ENCODE assay signal across 24 cellular contexts in the genomic region with DNA sequence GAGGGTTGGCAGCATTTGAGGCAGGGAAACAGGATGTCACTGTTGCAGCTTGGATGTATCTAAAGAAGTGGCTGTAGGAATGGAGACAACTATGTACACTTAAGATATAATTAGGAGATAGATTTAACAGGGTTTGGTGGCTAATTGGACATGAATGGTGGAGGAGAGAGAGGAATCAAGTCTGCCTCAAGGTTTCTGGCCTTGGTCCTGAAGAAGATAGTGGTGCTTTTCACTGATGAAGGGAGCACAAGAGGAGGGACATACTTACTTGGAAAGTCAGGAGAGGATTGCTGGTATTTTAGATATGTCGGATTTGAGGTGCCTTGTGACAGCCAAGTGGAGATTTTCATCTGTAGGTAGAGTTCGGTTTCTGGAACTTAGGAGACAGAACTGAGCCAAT.
DNase-seq lines count a peak whose midpoint lies in the region; ATAC-seq, FAIRE-seq and TF ChIP-seq lines count a peak whose summit lies in the region.
"Had no signal": no experiment of that assay in that cellular context is flagged by ENCODE, and none has a peak within 500 bp of the region (broad histone marks: within the 10 kb centered on the region; RNA-seq: fewer than 3 reads in every experiment).

No MANE protein-coding gene starts in this region.

- H3K9ac ChIP-seq in astrocyte (ENCODE audit: low read length) (no peak overlapping the region), fibroblast of lung (ENCODE audit: insufficient read depth, low read length) (no peak overlapping the region)

- H3K27ac Mint-ChIP-seq in astrocyte (ENCODE audit: unreplicated experiment), result no peak overlapping the region

- H3K9me3 ChIP-seq in cardiac muscle cell (ENCODE audit: low read depth) (no peaks in the 10 kb centered on the region), right atrium auricular region (no peaks in the 10 kb centered on the region), astrocyte (ENCODE audit: insufficient read depth, low read depth, low read length) (no peaks in the 10 kb centered on the region), fibroblast of lung (ENCODE audit: control insufficient read depth, insufficient read depth, low read depth, low read length) (no peaks in the 10 kb centered on the region), gastrocnemius medialis (no peaks in the 10 kb centered on the region)
- H3K9me3 ChIP-seq: BE2C had no signal

- H3K79me2 ChIP-seq in astrocyte (ENCODE audit: insufficient read depth, low read length) (no peaks in the 10 kb centered on the region), fibroblast of lung (ENCODE audit: control insufficient read depth, insufficient read depth, low read length) (no peaks in the 10 kb centered on the region)

- no peaks in the 10 kb centered on the region for H3K36me3 ChIP-seq in cardiac muscle cell
- no peaks in the 10 kb centered on the region for H3K36me3 ChIP-seq in right atrium auricular region
- H3K36me3 ChIP-seq in astrocyte (ENCODE audit: insufficient read depth, low read length), result no peaks in the 10 kb centered on the region
- H3K36me3 ChIP-seq in fibroblast of lung (ENCODE audit: control insufficient read depth, insufficient read depth, low read length), result no peaks in the 10 kb centered on the region
- no peaks in the 10 kb centered on the region for H3K36me3 ChIP-seq in gastrocnemius medialis
- H3K36me3 ChIP-seq: BE2C had no signal

- no peaks in the 10 kb centered on the region for H3K27me3 ChIP-seq in cardiac muscle cell
- no peaks in the 10 kb centered on the region for H3K27me3 ChIP-seq in right atrium auricular region
- no peaks in the 10 kb centered on the region for H3K27me3 ChIP-seq in astrocyte (ENCODE audit: insufficient read depth, low read length)
- H3K27me3 ChIP-seq in fibroblast of lung (ENCODE audit: control insufficient read depth, insufficient read depth, low read length), result no peaks in the 10 kb centered on the region
- H3K27me3 ChIP-seq in gastrocnemius medialis, result no peaks in the 10 kb centered on the region
- H3K27me3 ChIP-seq: BE2C had no signal

- no peaks in the 10 kb centered on the region for H3K27me3 Mint-ChIP-seq in astrocyte (ENCODE audit: low read depth, unreplicated experiment)
- peaks cover 2% of the 10 kb centered on the region for H3K27me3 Mint-ChIP-seq in activated T-cell treated with anti-CD3 and anti-CD28 coated beads, Interleukin-2, amount 50 U/mL, for 4 hours (ENCODE audit: low read depth)

- TF ChIP-seq POLR2A in gastrocnemius medialis (IDR thresholded peaks at IDR 0.05), result no peak

- TF ChIP-seq CTCF in cardiac muscle cell (IDR thresholded peaks at IDR 0.05; ENCODE audit: low read depth, low read length), result no peak
- TF ChIP-seq CTCF in right atrium auricular region (IDR thresholded peaks at IDR 0.05), result no peak
- TF ChIP-seq CTCF in astrocyte (IDR thresholded peaks at IDR 0.05; ENCODE audit: insufficient read depth, low read depth, low read length), result no peak
- TF ChIP-seq CTCF in fibroblast of lung (conservative IDR thresholded peaks at IDR 0.05 in 1 of 2, IDR thresholded peaks at IDR 0.05 in 1 of 2; ENCODE audit: low read depth in 1 of 2, low read length in 2 of 2), result no peak
- no peak for TF ChIP-seq CTCF in gastrocnemius medialis (IDR thresholded peaks at IDR 0.05 in 4 of 5, conservative IDR thresholded peaks at IDR 0.05 in 1 of 5)

- no peaks in the 10 kb centered on the region for H4K20me1 ChIP-seq in astrocyte (ENCODE audit: insufficient read depth, low read length)
- no peaks in the 10 kb centered on the region for H4K20me1 ChIP-seq in fibroblast of lung (ENCODE audit: control insufficient read depth, extremely low read depth, insufficient read depth, low read length)

- H3K4me3 ChIP-seq in cardiac muscle cell (no peak overlapping the region), right atrium auricular region (no peak overlapping the region), astrocyte (ENCODE audit: insufficient read depth, low read depth, low read length) (no peak overlapping the region), fibroblast of lung (replicated peaks in 1 of 4; ENCODE audit: control extremely low read depth in 1 of 4, insufficient read depth in 1 of 4, low read depth in 3 of 4, low read length in 4 of 4) (no peak overlapping the region), gastrocnemius medialis (no peak overlapping the region)

- no peaks in the 10 kb centered on the region for H3K9me3 Mint-ChIP-seq in astrocyte (ENCODE audit: unreplicated experiment)
- peaks cover 3% of the 10 kb centered on the region for H3K9me3 Mint-ChIP-seq in activated T-cell treated with anti-CD3 and anti-CD28 coated beads, Interleukin-2, amount 50 U/mL, for 4 hours

- H3K36me3 Mint-ChIP-seq in astrocyte (ENCODE audit: low read depth, unreplicated experiment), result no peaks in the 10 kb centered on the region
- no peaks in the 10 kb centered on the region for H3K36me3 Mint-ChIP-seq in activated T-cell treated with anti-CD3 and anti-CD28 coated beads, Interleukin-2, amount 50 U/mL, for 4 hours (ENCODE audit: insufficient read depth)

- no peaks in the 10 kb centered on the region for H3K4me1 ChIP-seq in cardiac muscle cell (ENCODE audit: low read depth)
- H3K4me1 ChIP-seq in right atrium auricular region, result no peaks in the 10 kb centered on the region
- no peaks in the 10 kb centered on the region for H3K4me1 ChIP-seq in astrocyte (ENCODE audit: insufficient read depth, low read length)
- H3K4me1 ChIP-seq in fibroblast of lung (ENCODE audit: control insufficient read depth, extremely low read depth, insufficient read depth, low read length), result no peaks in the 10 kb centered on the region
- no peaks in the 10 kb centered on the region for H3K4me1 ChIP-seq in gastrocnemius medialis
- H3K4me1 ChIP-seq: BE2C had no signal

- H3K4me1 Mint-ChIP-seq in astrocyte (ENCODE audit: low read depth, unreplicated experiment), result no peaks in the 10 kb centered on the region
- no peaks in the 10 kb centered on the region for H3K4me1 Mint-ChIP-seq in activated T-cell treated with anti-CD3 and anti-CD28 coated beads, Interleukin-2, amount 50 U/mL, for 4 hours (ENCODE audit: low read depth)

- H2AFZ ChIP-seq in astrocyte (ENCODE audit: low read depth, low read length) (no peak overlapping the region), fibroblast of lung (ENCODE audit: low read length) (no peak overlapping the region)

- no peak overlapping the region for H3K4me3 Mint-ChIP-seq in astrocyte (ENCODE audit: unreplicated experiment)
- H3K4me3 Mint-ChIP-seq in activated T-cell treated with anti-CD3 and anti-CD28 coated beads, Interleukin-2, amount 50 U/mL, for 4 hours, result no peak overlapping the region

- H3K27ac ChIP-seq in cardiac muscle cell (no peak overlapping the region), right atrium auricular region (no peak overlapping the region), astrocyte (ENCODE audit: low read depth, low read length) (no peak overlapping the region), fibroblast of lung (ENCODE audit: insufficient read depth, low read length) (no peak overlapping the region), gastrocnemius medialis (no peak overlapping the region)
- H3K27ac ChIP-seq: HL-60 had no signal

- ATAC-seq in HG02970 (IDR thresholded peaks at IDR 0.05; ENCODE audit: low FRiP score, unreplicated experiment), result no peak
- no peak for ATAC-seq in activated T-cell treated with anti-CD3 and anti-CD28 coated beads, Interleukin-2, amount 50 U/mL, for 4 hours
- no peak for ATAC-seq in gastrocnemius medialis
- ATAC-seq: HepG2, Panc1 had no signal

- H3K4me2 ChIP-seq in astrocyte (ENCODE audit: low read length) (no peak overlapping the region), fibroblast of lung (ENCODE audit: extremely low read depth, insufficient read depth, low read length) (no peak overlapping the region)

- in situ Hi-C loops in gastrocnemius medialis (cut with MboI; ENCODE audit: low sequenced_read_pairs in 4 of 4), result no loop called here

- intact Hi-C loops in gastrocnemius medialis (cut with DNase I; ENCODE audit: low total_unique reads), result no loop called here

- no peak for FAIRE-seq in astrocyte (lab: Jason Lieb, UNC)
- FAIRE-seq: D721Med, HepG2 had no signal

- DNase-seq in cardiac muscle cell (ENCODE audit: low read depth in 1 of 2, low spot score in 1 of 2), result peak; percentile 1 to 14
- no peak for DNase-seq in right atrium auricular region (ENCODE audit: low spot score)
- peak; percentile 1 for DNase-seq in astrocyte (ENCODE audit: low read depth)
- peak; percentile 2 for DNase-seq in fibroblast of lung (ENCODE audit: low read depth in 2 of 2)
- no peak for DNase-seq in NCI-H2029 treated with DMSO at 0.1 percent for 48 hours (lab: John Stamatoyannopoulos, UW)
- no peak for DNase-seq in activated T-cell treated with anti-CD3 and anti-CD28 coated beads, Interleukin-2, amount 50 U/mL, for 4 hours
- DNase-seq in gastrocnemius medialis, result no peak
- DNase-seq: BE2C; DMS53; GDM1; KBM-7; NCI-H1105; NCI-H2081; NCI-H2171; NCI-H345; NCI-H524; NCI-H774; NK-92 treated with Interleukin-12 subunit alpha and Interleukin-12 subunit beta, amount 100 ng/mL, for 24 hours; SIG-M5 had no signal

Comparison
In these comparisons a context has a peak if more than half of its experiments do, and no peak if none do; other contexts are left out.
1. DNase-seq: peak in cardiac muscle cell (2 of 2), astrocyte (single experiment) and fibroblast of lung (2 of 2); none in right atrium auricular region (single experiment), NCI-H2029 treated with DMSO at 0.1 percent for 48 hours (single experiment), activated T-cell treated with anti-CD3 and anti-CD28 coated beads, Interleukin-2, amount 50 U/mL, for 4 hours (single experiment) and gastrocnemius medialis (0 of 2).